ENCODE assay signal across 22 cellular contexts in the genomic region with DNA sequence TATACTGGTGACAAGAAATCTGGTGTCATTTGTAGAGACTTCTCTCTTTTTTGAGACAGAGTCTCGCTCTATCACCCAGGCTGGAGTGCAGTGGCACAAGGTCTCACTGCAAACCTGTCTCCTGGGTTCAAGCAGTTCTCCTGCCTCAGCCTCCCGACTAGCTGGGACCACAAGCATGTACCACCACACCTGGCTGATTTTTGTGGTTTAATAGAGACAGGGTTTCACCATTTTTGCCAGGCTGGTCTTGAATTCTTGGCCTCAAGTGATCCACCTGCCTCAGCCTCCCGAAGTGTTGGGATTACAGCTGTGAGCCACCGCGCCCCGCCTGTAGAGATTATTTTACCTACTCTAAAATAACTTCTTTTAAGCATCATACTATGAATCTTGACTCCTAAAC. TPM values are rescaled to one million over a fixed set of nuclear protein-coding genes. Genes with fewer than 3 reads are reported as not detected.
A peak's percentile ranks its signal among the peaks of the same experiment; 100 is the strongest.
DNase-seq lines count a peak whose midpoint lies in the region; ATAC-seq, FAIRE-seq and TF ChIP-seq lines count a peak whose summit lies in the region.
"Had no signal": no experiment of that assay in that cellular context is flagged by ENCODE, and none has a peak within 500 bp of the region (broad histone marks: within the 10 kb centered on the region; RNA-seq: fewer than 3 reads in every experiment).

No MANE protein-coding gene starts in this region.

- CTCF ChIA-PET in HepG2 (lab: Yijun Ruan, JAX; ENCODE audit: low intra/inter-chr PET ratio, low total read pairs): no interaction called here

- TF ChIP-seq RAD21 in HepG2 (CRISPR knock-in tag; IDR thresholded peaks at IDR 0.05): no peak

- no peak for TF ChIP-seq EP300 in HepG2 (IDR thresholded peaks at IDR 0.05; ENCODE audit: low read depth in 2 of 2, low read length in 2 of 2)
- no peak for TF ChIP-seq EP300 in HepG2 (CRISPR knock-in tag; IDR thresholded peaks at IDR 0.05; ENCODE audit: borderline replicate concordance)

- H3K27ac ChIP-seq in HepG2 (ENCODE audit: extremely low read length, insufficient read depth, low read length): no peak overlapping the region
- H3K27ac ChIP-seq in right lobe of liver: no peak overlapping the region
- H3K27ac ChIP-seq in OCI-LY3 (ENCODE audit: low read length): no peak overlapping the region
- peak overlapping the region; percentile 1 for H3K27ac ChIP-seq in colonic mucosa
- H3K27ac ChIP-seq: ascending aorta, foreskin keratinocyte, RWPE1, SK-N-MC had no signal

- whole genome bisulfite sequencing in HepG2 (ENCODE audit: low lambda C conversion rate): 92% methylated on average over 6 of the region's 6 CpGs
- WGBS in right lobe of liver (ENCODE audit: insufficient coverage, low coverage, low lambda C conversion rate, missing lambda C conversion rate): 96% methylated on average over 6 of the region's 6 CpGs

- no peaks in the 10 kb centered on the region for H3K9me3 Mint-ChIP-seq in stimulated activated effector memory CD8-positive, alpha-beta T cell treated with anti-CD3 and anti-CD28 coated beads, Interleukin-12 subunit alpha, Interleukin-12 subunit beta, amount 100 ng/mL, for 72 hours
- H3K9me3 Mint-ChIP-seq: activated naive CD4-positive, alpha-beta T cell treated with anti-CD3 and anti-CD28 coated beads, Interleukin-2, amount 50 U/mL, for 72 hours had no signal

- peaks cover 48% of the 10 kb centered on the region for H3K4me1 Mint-ChIP-seq in stimulated activated effector memory CD8-positive, alpha-beta T cell treated with anti-CD3 and anti-CD28 coated beads, Interleukin-12 subunit alpha, Interleukin-12 subunit beta, amount 100 ng/mL, for 72 hours

- H3K36me3 Mint-ChIP-seq in stimulated activated effector memory CD8-positive, alpha-beta T cell treated with anti-CD3 and anti-CD28 coated beads, Interleukin-12 subunit alpha, Interleukin-12 subunit beta, amount 100 ng/mL, for 72 hours: peaks cover 92% of the 10 kb centered on the region

- no peaks in the 10 kb centered on the region; a peak in 2 of 5 replicates for H3K27me3 ChIP-seq in HepG2 (ENCODE audit: control insufficient read depth in 1 of 2, insufficient read depth in 2 of 2, low read length in 2 of 2)
- H3K27me3 ChIP-seq in right lobe of liver: no peaks in the 10 kb centered on the region
- no peaks in the 10 kb centered on the region for H3K27me3 ChIP-seq in OCI-LY3 (ENCODE audit: low read depth, low read length)
- no peaks in the 10 kb centered on the region for H3K27me3 ChIP-seq in colonic mucosa
- H3K27me3 ChIP-seq: ascending aorta, foreskin keratinocyte had no signal

- H3K4me3 Mint-ChIP-seq in stimulated activated effector memory CD8-positive, alpha-beta T cell treated with anti-CD3 and anti-CD28 coated beads, Interleukin-12 subunit alpha, Interleukin-12 subunit beta, amount 100 ng/mL, for 72 hours: peak overlapping the region; percentile 93

- BruUV-seq in HepG2 (replicated peaks; lab: Mats Ljungman, UMichigan): no TSS peak

- H3K36me3 ChIP-seq in HepG2 (replicated peaks in 1 of 2; ENCODE audit: control insufficient read depth in 1 of 2, insufficient read depth in 2 of 2, low read length in 2 of 2) (peaks cover 2 to 10% of the 10 kb centered on the region in 2 experiments; a peak in 3 of 5 replicates), right lobe of liver (no peaks in the 10 kb centered on the region), OCI-LY3 (replicated peaks; ENCODE audit: low read depth, low read length) (no peaks in the 10 kb centered on the region), colonic mucosa (no peaks in the 10 kb centered on the region)
- H3K36me3 ChIP-seq: ascending aorta had no signal

- DNase-seq in HepG2 (ENCODE audit: low spot score): no peak
- DNase-seq in right lobe of liver: no peak
- DNase-seq in colonic mucosa: no peak
- no peak for DNase-seq in stimulated activated effector memory CD8-positive, alpha-beta T cell treated with anti-CD3 and anti-CD28 coated beads, Interleukin-12 subunit alpha, Interleukin-12 subunit beta, amount 100 ng/mL, for 72 hours (ENCODE audit: low spot score in 2 of 2)
- no peak for DNase-seq in C1 segment of cervical spinal cord (lab: John Stamatoyannopoulos, UW)
- DNase-seq: caudate nucleus; foreskin keratinocyte; hypothalamus; KG1; midbrain; NCI-H1694; NCI-H2171 treated with DMSO at 0.1 percent for 48 hours; NCI-H526; stimulated activated CD4-positive, alpha-beta T cell treated with anti-CD3 and anti-CD28 coated beads, Interleukin-2, amount 100 ng/mL, for 48 hours; stimulated activated naive CD4-positive, alpha-beta T cell had no signal

- H3K4me2 ChIP-seq in HepG2 (ENCODE audit: low read depth, low read length): peak overlapping the region; percentile 29
- 0 out of 2 replicates have a peak overlapping the region, but pooled peaks have one; percentile 9 for H3K4me2 ChIP-seq in OCI-LY3 (ENCODE audit: low read length)

- intact Hi-C loops in HepG2 (cut with micrococcal nuclease; ENCODE audit: unreplicated experiment) (no loop called here), right lobe of liver (cut with DNase I) (loop anchor here in 1 of 2 donors (10.0 kb wide), 1 partner anchor 129 kb away; no protein-coding TSS in a partner anchor), colonic mucosa (cut with DNase I) (no loop called here)

- peak overlapping the region; percentile 89 for H3K27ac Mint-ChIP-seq in stimulated activated effector memory CD8-positive, alpha-beta T cell treated with anti-CD3 and anti-CD28 coated beads, Interleukin-12 subunit alpha, Interleukin-12 subunit beta, amount 100 ng/mL, for 72 hours
- H3K27ac Mint-ChIP-seq: activated naive CD4-positive, alpha-beta T cell treated with anti-CD3 and anti-CD28 coated beads, Interleukin-2, amount 50 U/mL, for 72 hours had no signal

- peaks cover 96% of the 10 kb centered on the region for H3K79me2 ChIP-seq in HepG2 (ENCODE audit: insufficient read depth, low read length)
- H3K79me2 ChIP-seq in OCI-LY3 (ENCODE audit: low read length): peaks cover 88% of the 10 kb centered on the region

- no peak for TF ChIP-seq POLR2A in HepG2 (IDR thresholded peaks at IDR 0.05; ENCODE audit: insufficient read depth in 1 of 2, low read depth in 2 of 2, low read length in 2 of 2)
- TF ChIP-seq POLR2A in right lobe of liver (IDR thresholded peaks at IDR 0.05): no peak

- H3K4me1 ChIP-seq in HepG2 (ENCODE audit: insufficient read depth, low read length) (peaks cover 78% of the 10 kb centered on the region), right lobe of liver (peaks cover 0 to 11% (median 3%) of the 10 kb centered on the region in 4 donors), OCI-LY3 (ENCODE audit: low read length) (peaks cover 22% of the 10 kb centered on the region), colonic mucosa (peaks cover 16% of the 10 kb centered on the region)

- in situ Hi-C loops in HepG2 (cut with HindIII; ENCODE audit: extremely low pct_ligation_motif_present, low pct_unique_long_range_greater_than_20kb): no loop called here

- H3K4me3 ChIP-seq in HepG2 (replicated peaks in 1 of 3; ENCODE audit: insufficient read depth in 1 of 3, low read depth in 2 of 3, low read length in 3 of 3): no peak overlapping the region
- no peak overlapping the region for H3K4me3 ChIP-seq in right lobe of liver
- H3K4me3 ChIP-seq in OCI-LY3 (ENCODE audit: low read length): no peak overlapping the region
- H3K4me3 ChIP-seq in colonic mucosa: no peak overlapping the region
- H3K4me3 ChIP-seq: ascending aorta, SK-N-MC had no signal

- no peak for ATAC-seq in HepG2
- no peak for ATAC-seq in right lobe of liver
- ATAC-seq in stimulated activated effector memory CD8-positive, alpha-beta T cell treated with anti-CD3 and anti-CD28 coated beads, Interleukin-12 subunit alpha, Interleukin-12 subunit beta, amount 100 ng/mL, for 72 hours: no peak
- ATAC-seq in GM18517 (IDR thresholded peaks at IDR 0.05; ENCODE audit: unreplicated experiment): no peak
- ATAC-seq: activated naive CD4-positive, alpha-beta T cell treated with anti-CD3 and anti-CD28 coated beads, Interleukin-2, amount 50 U/mL, for 72 hours; foreskin keratinocyte; HCT116 had no signal

- TF ChIP-seq CTCF in HepG2 (CRISPR knock-in tag; IDR thresholded peaks at IDR 0.05) (no peak), right lobe of liver (IDR thresholded peaks at IDR 0.05) (no peak), OCI-LY3 (IDR thresholded peaks at IDR 0.05; ENCODE audit: low read depth, low read length) (no peak), colonic mucosa (IDR thresholded peaks at IDR 0.05) (no peak)

- no peak overlapping the region for H2AFZ ChIP-seq in HepG2 (ENCODE audit: low read length)
- no peak overlapping the region for H2AFZ ChIP-seq in OCI-LY3 (ENCODE audit: low read depth, low read length)

- H3K9me3 ChIP-seq in HepG2 (ENCODE audit: low read length) (no peaks in the 10 kb centered on the region), right lobe of liver (no peaks in the 10 kb centered on the region), OCI-LY3 (ENCODE audit: insufficient read depth, low read length) (no peaks in the 10 kb centered on the region), colonic mucosa (no peaks in the 10 kb centered on the region)
- H3K9me3 ChIP-seq: ascending aorta had no signal

- no peak for FAIRE-seq in HepG2 (lab: Jason Lieb, UNC)

- peaks cover 47% of the 10 kb centered on the region for H4K20me1 ChIP-seq in HepG2 (ENCODE audit: insufficient read depth, low read length)
- peaks cover 39% of the 10 kb centered on the region for H4K20me1 ChIP-seq in OCI-LY3 (ENCODE audit: insufficient read depth, low read length)

- no peak overlapping the region for H3K9ac ChIP-seq in HepG2 (ENCODE audit: insufficient read depth, low read depth, low read length)
- no peak overlapping the region for H3K9ac ChIP-seq in OCI-LY3 (ENCODE audit: low read length)
- H3K9ac ChIP-seq in colonic mucosa (ENCODE audit: low read depth in 2 of 2, low read length in 2 of 2): no peak overlapping the region

- POLR2A ChIA-PET in HepG2 (lab: Yijun Ruan, JAX): interaction anchor here (8.5 kb wide), 1 partner anchor 155 kb away, joined by 65 read pairs; the partner anchor contains the start of gene SRSF7

RNA-seq across cellular contexts. Expression of gene HNRNPLL, which starts 6.5 kb away (rescaled TPM):
- total RNA-seq in HepG2 (2016; rRNA removed; fragmentation: Illumina TruSeq; extraction: Trizol): 91.9 and 103 TPM in 2 replicates
- 52.7 and 54.6 TPM in 2 replicates for total RNA-seq in HepG2 (2016; cell fraction: cytosol; rRNA removed; fragmentation: Illumina TruSeq; extraction: Trizol; ENCODE audit: low read depth)
- total RNA-seq in HepG2 (2016; cell fraction: insoluble cytoplasmic fraction; rRNA removed; fragmentation: Illumina TruSeq; extraction: Trizol): 92.9 and 108 TPM in 2 replicates
- total RNA-seq in HepG2 (2016; cell fraction: membrane; rRNA removed; fragmentation: Illumina TruSeq; extraction: Trizol): 54.8 and 56.7 TPM in 2 replicates
- total RNA-seq in HepG2 (2016; cell fraction: nucleus; rRNA removed; fragmentation: Illumina TruSeq; extraction: Trizol): 147 and 151 TPM in 2 replicates
- polyA plus RNA-seq in HepG2 (2011; rRNA removed): 34.3 and 49.4 TPM in 2 replicates
- 17.6 and 20.9 TPM in 2 replicates for polyA plus RNA-seq in HepG2 (2011; cell fraction: cytosol; rRNA removed)
- 29.2 and 34.2 TPM in 2 replicates for polyA plus RNA-seq in HepG2 (2011; cell fraction: nucleus; rRNA removed)
- polyA plus RNA-seq in HepG2 (2012): 32.8 and 45.3 TPM in 2 replicates
- 13.0 and 17.4 TPM in 2 replicates for polyA plus RNA-seq in HepG2 (2016; cell fraction: cytosol; fragmentation: Illumina TruSeq; extraction: Trizol; ENCODE audit: low read depth)
- 75.8 and 78.0 TPM in 2 replicates for polyA plus RNA-seq in HepG2 (2016; cell fraction: insoluble cytoplasmic fraction; fragmentation: Illumina TruSeq; extraction: Trizol; ENCODE audit: low read depth)
- polyA plus RNA-seq in HepG2 (2016; cell fraction: membrane; fragmentation: Illumina TruSeq; extraction: Trizol; ENCODE audit: low read depth): 27.6 and 27.9 TPM in 2 replicates
- 66.8 and 68.2 TPM in 2 replicates for polyA plus RNA-seq in HepG2 (2016; cell fraction: nucleus; fragmentation: Illumina TruSeq; extraction: Trizol; ENCODE audit: insufficient read depth, low read depth)
- polyA minus RNA-seq in HepG2 (2011; rRNA and poly(A)+ RNA removed; ENCODE audit: low replicate concordance): 14.7 and 21.6 TPM in 2 replicates
- 25.8 and 30.8 TPM in 2 replicates for polyA minus RNA-seq in HepG2 (2011; cell fraction: cytosol; rRNA and poly(A)+ RNA removed)
- 227 and 258 TPM in 2 replicates for polyA minus RNA-seq in HepG2 (2011; cell fraction: nucleus; rRNA and poly(A)+ RNA removed)
- total RNA-seq in right lobe of liver: 10 to 100 TPM in 5 of 6 experiments, 1 to 10 TPM in 1; 9.2 to 15.9 (median 13.9) TPM
- total RNA-seq in colonic mucosa: 10 to 100 TPM; 41.6 to 58.7 TPM
